ENCODE assay signal across 8 cellular contexts in genomic region chr6:28980797-28981390, GRCh38. TPM values are rescaled to one million over a fixed set of nuclear protein-coding genes. Genes with fewer than 3 reads are reported as not detected.
DNase-seq lines count a peak whose midpoint lies in the region; ATAC-seq, FAIRE-seq and TF ChIP-seq lines count a peak whose summit lies in the region.

No MANE protein-coding gene starts in this region.

- intact Hi-C loops in CD4-positive, alpha-beta T cell (cut with DNase I, micrococcal nuclease): loop anchor here (1.0 to 10.0 kb wide), 8 partner anchors 36 to 1849 kb away; a partner anchor contains a TSS

- no peak overlapping the region for H3K27ac ChIP-seq in CD4-positive, alpha-beta T cell (ENCODE audit: low read depth, low read length)
- H3K27ac ChIP-seq in Karpas-422 (ENCODE audit: low read length) (no peak overlapping the region), cardiac muscle cell (peak overlapping the region; percentile 78), parathyroid adenoma (peak overlapping the region; percentile 53)

- peak overlapping the region; percentile 64 for H3K9ac ChIP-seq in Karpas-422 (ENCODE audit: low read length)
- H3K9ac ChIP-seq in parathyroid adenoma: no peak overlapping the region

- DNase-seq in CD4-positive, alpha-beta T cell: peak in 4 of 10 experiments; percentile 5 to 27 (median 22)
- DNase-seq in Karpas-422 (peak; percentile 87), SIG-M5 (lab: John Stamatoyannopoulos, UW) (peak; percentile 68), cardiac muscle cell (ENCODE audit: low read depth in 1 of 2, low spot score in 1 of 2) (peak; percentile 85 to 90), frontal cortex (ENCODE audit: low spot score in 2 of 2) (no peak)
- DNase-seq in activated naive CD8-positive, alpha-beta T cell treated with anti-CD3 and anti-CD28 coated beads, Interleukin-2, amount 10 ng/mL, durations not matched to agents 7 days and 5 days: peak; percentile 49

- peak overlapping the region; percentile 90 for H3K4me2 ChIP-seq in Karpas-422 (ENCODE audit: low read depth, low read length, poor library complexity, severe bottlenecking)
- H3K4me2 ChIP-seq in parathyroid adenoma (ENCODE audit: low read length): peak overlapping the region; percentile 99

- peak overlapping the region; percentile 95 for H3K4me3 Mint-ChIP-seq in CD4-positive, alpha-beta T cell
- peak overlapping the region; percentile 91 for H3K4me3 Mint-ChIP-seq in activated naive CD8-positive, alpha-beta T cell treated with anti-CD3 and anti-CD28 coated beads, Interleukin-2, amount 10 ng/mL, durations not matched to agents 7 days and 5 days

- FAIRE-seq in frontal cortex (lab: Jason Lieb, UNC): no peak

- CTCF ChIA-PET in CD4-positive, alpha-beta T cell (lab: Charles Lee): interaction anchor here (0.6 to 3.1 kb wide), 8 partner anchors 35 to 605 kb away, joined by 3 to 15 read pairs (median 3); partner anchors contain the start of gene TRIM27

- ATAC-seq in CD4-positive, alpha-beta T cell (ENCODE audit: poor library complexity): peak; percentile 44
- ATAC-seq in GM19438 (IDR thresholded peaks at IDR 0.05; ENCODE audit: low read depth, unreplicated experiment): peak; percentile 45
- peak; percentile 45 for ATAC-seq in activated naive CD8-positive, alpha-beta T cell treated with anti-CD3 and anti-CD28 coated beads, Interleukin-2, amount 10 ng/mL, durations not matched to agents 7 days and 5 days (ENCODE audit: low read depth)

- TF ChIP-seq CTCF in CD4-positive, alpha-beta T cell (IDR thresholded peaks at IDR 0.05): no peak
- TF ChIP-seq CTCF in cardiac muscle cell (IDR thresholded peaks at IDR 0.05; ENCODE audit: low read depth, low read length) (peak; percentile 49), parathyroid adenoma (IDR thresholded peaks at IDR 0.05) (no peak)

- H2AFZ ChIP-seq in Karpas-422 (ENCODE audit: low read length) (peak overlapping the region; percentile 85), parathyroid adenoma (peak overlapping the region; percentile 62)

- H3K9me3 Mint-ChIP-seq in CD4-positive, alpha-beta T cell: peaks cover 5% of the 10 kb centered on the region
- no peaks in the 10 kb centered on the region for H3K9me3 Mint-ChIP-seq in activated naive CD8-positive, alpha-beta T cell treated with anti-CD3 and anti-CD28 coated beads, Interleukin-2, amount 10 ng/mL, durations not matched to agents 7 days and 5 days

- H3K4me1 ChIP-seq in Karpas-422 (ENCODE audit: low read length) (peaks cover 18% of the 10 kb centered on the region), cardiac muscle cell (ENCODE audit: low read depth) (peaks cover 9% of the 10 kb centered on the region), parathyroid adenoma (no peaks in the 10 kb centered on the region)

- no peaks in the 10 kb centered on the region for H3K9me3 ChIP-seq in CD4-positive, alpha-beta T cell (ENCODE audit: control insufficient read depth, low read length)
- no peaks in the 10 kb centered on the region for H3K9me3 ChIP-seq in Karpas-422 (ENCODE audit: low read length)
- no peaks in the 10 kb centered on the region for H3K9me3 ChIP-seq in cardiac muscle cell (ENCODE audit: low read depth)
- no peaks in the 10 kb centered on the region for H3K9me3 ChIP-seq in parathyroid adenoma (ENCODE audit: control insufficient read depth, low read length)

- H4K20me1 ChIP-seq in Karpas-422 (ENCODE audit: insufficient read depth, low read depth, low read length): no peaks in the 10 kb centered on the region

- H3K36me3 Mint-ChIP-seq in CD4-positive, alpha-beta T cell (ENCODE audit: low read depth): peaks cover 27% of the 10 kb centered on the region
- peaks cover 3% of the 10 kb centered on the region for H3K36me3 Mint-ChIP-seq in activated naive CD8-positive, alpha-beta T cell treated with anti-CD3 and anti-CD28 coated beads, Interleukin-2, amount 10 ng/mL, durations not matched to agents 7 days and 5 days

- H3K27me3 Mint-ChIP-seq in CD4-positive, alpha-beta T cell: peaks cover 60% of the 10 kb centered on the region
- H3K27me3 Mint-ChIP-seq in activated naive CD8-positive, alpha-beta T cell treated with anti-CD3 and anti-CD28 coated beads, Interleukin-2, amount 10 ng/mL, durations not matched to agents 7 days and 5 days: peaks cover 42% of the 10 kb centered on the region

- POLR2A ChIA-PET in CD4-positive, alpha-beta T cell (lab: Charles Lee): interaction anchor here (1.0 to 3.9 kb wide), 11 partner anchors 24 to 1345 kb away, joined by 3 to 24 read pairs (median 11); partner anchors contain the start of genes TRIM27, TRIM39 and ZNF311
- POLR2A ChIA-PET in activated naive CD8-positive, alpha-beta T cell treated with anti-CD3 and anti-CD28 coated beads, Interleukin-2, amount 10 ng/mL, durations not matched to agents 7 days and 5 days (lab: Charles Lee): interaction anchor here (0.7 to 3.0 kb wide), 6 partner anchors 30 to 839 kb away, joined by 3 to 9 read pairs (median 6); partner anchors contain the start of gene ZKSCAN8

- no peaks in the 10 kb centered on the region for H3K9me2 ChIP-seq in Karpas-422 (replicated peaks; ENCODE audit: insufficient read depth, low read length)

- H3K79me2 ChIP-seq in Karpas-422 (ENCODE audit: low read length): no peaks in the 10 kb centered on the region
- no peaks in the 10 kb centered on the region for H3K79me2 ChIP-seq in parathyroid adenoma

- H3K4me3 ChIP-seq in Karpas-422 (ENCODE audit: low read length) (peak overlapping the region; percentile 81), cardiac muscle cell (peak overlapping the region; percentile 79), parathyroid adenoma (ENCODE audit: low read depth, low read length) (peak overlapping the region; percentile 99)

- peaks cover 74% of the 10 kb centered on the region for H3K4me1 Mint-ChIP-seq in CD4-positive, alpha-beta T cell (ENCODE audit: low read depth)
- peaks cover 41% of the 10 kb centered on the region for H3K4me1 Mint-ChIP-seq in activated naive CD8-positive, alpha-beta T cell treated with anti-CD3 and anti-CD28 coated beads, Interleukin-2, amount 10 ng/mL, durations not matched to agents 7 days and 5 days

- H3K27me3 ChIP-seq in CD4-positive, alpha-beta T cell (ENCODE audit: control insufficient read depth, insufficient read depth, low read length): no peaks in the 10 kb centered on the region
- H3K27me3 ChIP-seq in Karpas-422 (ENCODE audit: low read length) (no peaks in the 10 kb centered on the region), cardiac muscle cell (peaks cover 11% of the 10 kb centered on the region), parathyroid adenoma (ENCODE audit: control insufficient read depth, insufficient read depth, low read length) (no peaks in the 10 kb centered on the region)

- H3K36me3 ChIP-seq in Karpas-422 (ENCODE audit: insufficient read depth, low read length) (no peaks in the 10 kb centered on the region), cardiac muscle cell (no peaks in the 10 kb centered on the region), parathyroid adenoma (ENCODE audit: control insufficient read depth, insufficient read depth, low read length) (no peaks in the 10 kb centered on the region)

- H3K27ac Mint-ChIP-seq in CD4-positive, alpha-beta T cell: peak overlapping the region; percentile 98
- peak overlapping the region; percentile 87 for H3K27ac Mint-ChIP-seq in activated naive CD8-positive, alpha-beta T cell treated with anti-CD3 and anti-CD28 coated beads, Interleukin-2, amount 10 ng/mL, durations not matched to agents 7 days and 5 days

RNA-seq across cellular contexts. Expression of gene ZNF311, which starts 24.2 kb away (rescaled TPM):
- under 1 TPM; 0.25 to 0.31 TPM for total RNA-seq in CD4-positive, alpha-beta T cell
- not detected in 2 replicates for total RNA-seq in Karpas-422 (2014; rRNA removed; shearing (Covaris generic); ENCODE audit: low replicate concordance)
- total RNA-seq in activated naive CD8-positive, alpha-beta T cell treated with anti-CD3 and anti-CD28 coated beads, Interleukin-2, amount 10 ng/mL, durations not matched to agents 7 days and 5 days: under 1 TPM; 0.45 to 0.47 TPM
- 1.3 and 1.8 TPM in 2 replicates for total RNA-seq in cardiac muscle cell
- 0.57 and 1.4 TPM in 2 replicates for polyA plus RNA-seq in cardiac muscle cell
- 6.9 TPM for total RNA-seq in frontal cortex

RNA-seq across cellular contexts. Expression of gene TRIM27, which starts 57.1 kb away (rescaled TPM):
- 10 to 100 TPM; 11.5 to 13.2 TPM for total RNA-seq in CD4-positive, alpha-beta T cell
- 84.3 and 87.8 TPM in 2 replicates for total RNA-seq in Karpas-422 (2014; rRNA removed; shearing (Covaris generic); ENCODE audit: low replicate concordance)
- total RNA-seq in activated naive CD8-positive, alpha-beta T cell treated with anti-CD3 and anti-CD28 coated beads, Interleukin-2, amount 10 ng/mL, durations not matched to agents 7 days and 5 days: 10 to 100 TPM; 64.4 to 67.1 TPM
- total RNA-seq in cardiac muscle cell (90.0 and 105 TPM in 2 replicates), frontal cortex (75.8 TPM)
- 79.2 and 86.5 TPM in 2 replicates for polyA plus RNA-seq in cardiac muscle cell

Comparison
In these comparisons a context has a peak if more than half of its experiments do, and no peak if none do; other contexts are left out.
1. DNase-seq: peak in Karpas-422 (single experiment), SIG-M5 (single experiment), activated naive CD8-positive, alpha-beta T cell treated with anti-CD3 and anti-CD28 coated beads, Interleukin-2, amount 10 ng/mL, durations not matched to agents 7 days and 5 days (single experiment) and cardiac muscle cell (2 of 2); none in frontal cortex (0 of 2).
2. H3K27ac ChIP-seq: peak in cardiac muscle cell (single experiment) and parathyroid adenoma (single experiment); none in CD4-positive, alpha-beta T cell (single experiment) and Karpas-422 (single experiment).
3. Peak in every context shown above with its lines, with median percentiles within 50 percentile points of each other: ATAC-seq and H3K4me3 ChIP-seq.